8 cellular contexts compared by ENCODE assay signal in the genomic region with DNA sequence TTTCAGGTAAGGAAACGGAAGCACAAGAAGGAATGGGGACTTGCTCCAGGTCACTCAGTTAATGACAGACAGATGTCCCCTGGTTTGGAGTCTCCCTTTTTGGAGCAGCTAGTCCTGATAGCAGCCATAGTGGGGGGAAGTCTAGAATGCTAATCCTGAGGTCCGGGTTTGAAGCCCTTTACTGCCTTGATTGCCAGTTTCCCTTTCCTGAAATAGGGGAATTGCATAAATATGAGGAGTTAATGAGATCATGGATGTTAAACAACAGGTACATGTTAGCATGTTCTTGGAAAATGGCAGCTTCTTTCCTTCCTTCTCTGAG. TPM values are rescaled to one million over a fixed set of nuclear protein-coding genes. Genes with fewer than 3 reads are reported as not detected.
DNase-seq lines count a peak whose midpoint lies in the region; ATAC-seq and TF ChIP-seq lines count a peak whose summit lies in the region.

No MANE protein-coding gene starts in this region.

- peak overlapping the region; percentile 87 to 96 (median 91) for H3K4me3 Mint-ChIP-seq in naive thymus-derived CD4-positive, alpha-beta T cell

- H3K36me3 ChIP-seq in Karpas-422 (ENCODE audit: insufficient read depth, low read length) (no peaks in the 10 kb centered on the region), colonic mucosa (no peaks in the 10 kb centered on the region)
- peaks cover 0 to 12% (median 0%) of the 10 kb centered on the region in 3 experiments for H3K36me3 ChIP-seq in naive thymus-derived CD4-positive, alpha-beta T cell (ENCODE audit: control insufficient read depth in 2 of 3, insufficient read depth in 3 of 3, low read length in 3 of 3)

- H4K20me1 ChIP-seq in Karpas-422 (ENCODE audit: insufficient read depth, low read depth, low read length), result no peaks in the 10 kb centered on the region

- intact Hi-C loops in colonic mucosa (cut with DNase I), result loop anchor here (5.0 kb wide), 1 partner anchor 42 kb away; no protein-coding TSS in a partner anchor
- intact Hi-C loops in naive thymus-derived CD4-positive, alpha-beta T cell (cut with micrococcal nuclease), result loop anchor here (1.0 to 5.0 kb wide), 10 partner anchors 46 to 402 kb away; a partner anchor contains a TSS

- H3K4me2 ChIP-seq in Karpas-422 (ENCODE audit: low read depth, low read length, poor library complexity, severe bottlenecking), result peak overlapping the region; percentile 76

- peaks cover 25% of the 10 kb centered on the region for H3K4me1 ChIP-seq in Karpas-422 (ENCODE audit: low read length)
- no peaks in the 10 kb centered on the region for H3K4me1 ChIP-seq in colonic mucosa
- peaks cover 12 to 17% of the 10 kb centered on the region in 2 donors for H3K4me1 ChIP-seq in naive thymus-derived CD4-positive, alpha-beta T cell (ENCODE audit: control insufficient read depth in 2 of 2, insufficient read depth in 2 of 2, low read length in 2 of 2)

- H3K79me2 ChIP-seq in Karpas-422 (ENCODE audit: low read length), result peaks cover 29% of the 10 kb centered on the region

- TF ChIP-seq CTCF in AG10803 (conservative IDR thresholded peaks at IDR 0.05; ENCODE audit: low read length), result no peak
- no peak for TF ChIP-seq CTCF in colonic mucosa (IDR thresholded peaks at IDR 0.05)
- TF ChIP-seq CTCF in GM10266 (IDR thresholded peaks at IDR 0.05; ENCODE audit: control insufficient read depth, insufficient read depth, low read depth, missing control alignments), result no peak

- H3K9me2 ChIP-seq in Karpas-422 (replicated peaks; ENCODE audit: insufficient read depth, low read length), result no peaks in the 10 kb centered on the region

- H3K27ac ChIP-seq in Karpas-422 (ENCODE audit: low read length) (no peak overlapping the region), colonic mucosa (peak overlapping the region; percentile 72)
- peak overlapping the region; percentile 97 for H3K27ac ChIP-seq in naive thymus-derived CD4-positive, alpha-beta T cell (ENCODE audit: low read depth, low read length)

- DNase-seq in AG10803 (ENCODE audit: low read depth) (no peak), Karpas-422 (no peak), colonic mucosa (no peak), GM10266 (ENCODE audit: extremely low spot score) (no peak), NCI-H2171 treated with DMSO at 0.1 percent for 48 hours (lab: John Stamatoyannopoulos, UW) (no peak), iPS-NIHi7 (ENCODE audit: extremely low spot score) (no peak), CD1c-positive myeloid dendritic cell (ENCODE audit: extremely low spot score) (no peak)
- DNase-seq in naive thymus-derived CD4-positive, alpha-beta T cell, result no peak

- no peaks in the 10 kb centered on the region for H3K9me3 ChIP-seq in Karpas-422 (ENCODE audit: low read length)
- no peaks in the 10 kb centered on the region for H3K9me3 ChIP-seq in colonic mucosa
- H3K9me3 ChIP-seq in naive thymus-derived CD4-positive, alpha-beta T cell (ENCODE audit: control insufficient read depth in 2 of 3, low read length in 3 of 3), result no peaks in the 10 kb centered on the region

- H3K27me3 ChIP-seq in Karpas-422 (ENCODE audit: low read length), result no peaks in the 10 kb centered on the region
- H3K27me3 ChIP-seq in colonic mucosa, result no peaks in the 10 kb centered on the region
- H3K27me3 ChIP-seq in naive thymus-derived CD4-positive, alpha-beta T cell (ENCODE audit: control insufficient read depth in 2 of 2, insufficient read depth in 2 of 2, low read length in 2 of 2), result no peaks in the 10 kb centered on the region

- no peaks in the 10 kb centered on the region for H3K9me3 Mint-ChIP-seq in naive thymus-derived CD4-positive, alpha-beta T cell

- no peaks in the 10 kb centered on the region for H3K27me3 Mint-ChIP-seq in naive thymus-derived CD4-positive, alpha-beta T cell

- peaks cover 14 to 39% (median 31%) of the 10 kb centered on the region in 7 donors for H3K4me1 Mint-ChIP-seq in naive thymus-derived CD4-positive, alpha-beta T cell

- H2AFZ ChIP-seq in Karpas-422 (ENCODE audit: low read length), result peak overlapping the region; percentile 72

- peak overlapping the region; percentile 88 for H3K4me3 ChIP-seq in AG10803 (ENCODE audit: low read length)
- H3K4me3 ChIP-seq in Karpas-422 (ENCODE audit: low read length), result peak overlapping the region; percentile 72
- H3K4me3 ChIP-seq in colonic mucosa, result peak overlapping the region; percentile 68
- H3K4me3 ChIP-seq in naive thymus-derived CD4-positive, alpha-beta T cell (ENCODE audit: low read length), result peak overlapping the region; percentile 65

- H3K27ac Mint-ChIP-seq in naive thymus-derived CD4-positive, alpha-beta T cell, result peak overlapping the region; percentile 86 to 97 (median 94)

- H3K9ac ChIP-seq in Karpas-422 (ENCODE audit: low read length) (peak overlapping the region; percentile 80), colonic mucosa (ENCODE audit: low read depth in 2 of 2, low read length in 2 of 2) (peak overlapping the region; percentile 83 to 97)

- POLR2A ChIA-PET in naive thymus-derived CD4-positive, alpha-beta T cell (lab: Charles Lee), result interaction anchor here (0.6 to 1.8 kb wide), 17 partner anchors 10 to 405 kb away, joined by 3 to 9 read pairs (median 3); a partner anchor contains a TSS

- CTCF ChIA-PET in naive thymus-derived CD4-positive, alpha-beta T cell (lab: Charles Lee), result interaction anchor here (0.9 to 1.6 kb wide), 4 partner anchors 9 to 258 kb away, joined by 3 to 5 read pairs (median 4); no protein-coding TSS in a partner anchor

- H3K36me3 Mint-ChIP-seq in naive thymus-derived CD4-positive, alpha-beta T cell, result peaks cover 0 to 1% (median 0%) of the 10 kb centered on the region in 5 donors

- no peak for ATAC-seq in naive thymus-derived CD4-positive, alpha-beta T cell

RNA-seq across cellular contexts. Expression of a gene that starts 0.3 kb away (rescaled TPM):
- 10.2 and 24.4 TPM in 2 replicates for total RNA-seq in Karpas-422 (2014; rRNA removed; shearing (Covaris generic); ENCODE audit: low replicate concordance)
- 10 to 100 TPM in 1 of 2 donors, 1 to 10 TPM in 1; 8.4 to 11.6 TPM for total RNA-seq in colonic mucosa
- total RNA-seq in naive thymus-derived CD4-positive, alpha-beta T cell, result 10 to 100 TPM; 12.0 to 20.7 (median 17.0) TPM
- polyA plus RNA-seq in naive thymus-derived CD4-positive, alpha-beta T cell, result 10 to 100 TPM in 1 of 2 donors, 1 to 10 TPM in 1; 8.8 to 14.2 TPM

RNA-seq across cellular contexts. Expression of a gene that starts 46.5 kb away (rescaled TPM):
- total RNA-seq in Karpas-422 (2014; rRNA removed; shearing (Covaris generic); ENCODE audit: low replicate concordance), result 63.2 and 84.8 TPM in 2 replicates
- 100 to 1,000 TPM in 1 of 2 donors, 10 to 100 TPM in 1; 82.8 to 121 TPM for total RNA-seq in colonic mucosa
- total RNA-seq in naive thymus-derived CD4-positive, alpha-beta T cell, result 10 to 100 TPM; 59.7 to 85.3 (median 78.9) TPM
- polyA plus RNA-seq in naive thymus-derived CD4-positive, alpha-beta T cell, result 100 to 1,000 TPM; 188 to 199 TPM
